10 cellular contexts compared by ENCODE assay signal in genomic region chr20:22805219-22805618, GRCh38.
DNase-seq lines count a peak whose midpoint lies in the region; ATAC-seq and TF ChIP-seq lines count a peak whose summit lies in the region.
"Had no signal": no experiment of that assay in that cellular context is flagged by ENCODE, and none has a peak within 500 bp of the region (broad histone marks: within the 10 kb centered on the region; RNA-seq: fewer than 3 reads in every experiment).

No MANE protein-coding gene starts in this region.

- CTCF ChIA-PET in SK-N-SH (lab: Yijun Ruan, JAX) (no interaction called here), MCF 10A (lab: Yijun Ruan, JAX) (interaction anchor here (0.6 kb wide), 1 partner anchor 1614 kb away, joined by 3 read pairs; no protein-coding TSS in a partner anchor)

- H3K27ac ChIP-seq in SK-N-SH (ENCODE audit: low read depth in 2 of 2, low read length in 1 of 2), result no peak overlapping the region
- no peak overlapping the region for H3K27ac ChIP-seq in aorta (ENCODE audit: low read depth in 1 of 2, low read length in 2 of 2)

- H3K9me3 Mint-ChIP-seq in MCF 10A (ENCODE audit: unreplicated experiment), result no peaks in the 10 kb centered on the region

- no peak for TF ChIP-seq RAD21 in SK-N-SH (IDR thresholded peaks at IDR 0.05; ENCODE audit: low read length)

- H3K79me2 ChIP-seq in SK-N-SH (ENCODE audit: insufficient read depth), result no peaks in the 10 kb centered on the region

- POLR2A ChIA-PET in SK-N-SH (lab: Yijun Ruan, JAX), result no interaction called here
- POLR2A ChIA-PET in MCF 10A (lab: Yijun Ruan, JAX), result interaction anchor here (0.7 to 1.8 kb wide), 4 partner anchors 9 to 29 kb away, joined by 3 to 6 read pairs (median 4); no protein-coding TSS in a partner anchor

- no peak overlapping the region for H3K4me2 ChIP-seq in SK-N-SH

- no peaks in the 10 kb centered on the region for H3K9me2 ChIP-seq in SK-N-SH

- H3K4me1 ChIP-seq in SK-N-SH (ENCODE audit: control insufficient read depth in 1 of 2, insufficient read depth in 2 of 2, low read depth in 1 of 2, low read length in 1 of 2), result no peaks in the 10 kb centered on the region
- no peaks in the 10 kb centered on the region for H3K4me1 ChIP-seq in aorta (ENCODE audit: control insufficient read depth in 1 of 2, insufficient read depth in 2 of 2, low read length in 2 of 2)

- 11% methylated on average over 4 of the region's 4 CpGs for WGBS in SK-N-SH (ENCODE audit: low lambda C conversion rate)
- WGBS in aorta, 2 donors, result 21 to 43% methylated on average over 4 of the region's 4 CpGs

- TF ChIP-seq EP300 in SK-N-SH (IDR thresholded peaks at IDR 0.05; ENCODE audit: borderline replicate concordance in 1 of 2, low read depth in 1 of 2, low read length in 1 of 2), result no peak

- H3K4me3 ChIP-seq in SK-N-SH (ENCODE audit: low read depth in 2 of 2, low read length in 1 of 2) (no peak overlapping the region), aorta (ENCODE audit: low read length in 2 of 2) (no peak overlapping the region)

- H3K9me3 ChIP-seq in SK-N-SH (no peaks in the 10 kb centered on the region), aorta (ENCODE audit: control insufficient read depth, low read length) (no peaks in the 10 kb centered on the region)

- peaks cover 10% of the 10 kb centered on the region for H3K4me1 Mint-ChIP-seq in MCF 10A (ENCODE audit: insufficient read depth, unreplicated experiment)

- no peak overlapping the region for H2AFZ ChIP-seq in SK-N-SH (ENCODE audit: low read depth)

- ATAC-seq in SK-N-SH treated with all-trans-retinoic acid at 6 μM for 48 hours, result no peak
- peak; percentile 65 for ATAC-seq in aorta (ENCODE audit: low FRiP score)
- ATAC-seq in GM18498 (IDR thresholded peaks at IDR 0.05; ENCODE audit: unreplicated experiment), result no peak

- no peak for TF ChIP-seq CTCF in SK-N-SH (IDR thresholded peaks at IDR 0.05)
- TF ChIP-seq CTCF in MCF 10A (IDR thresholded peaks at IDR 0.05; ENCODE audit: unreplicated experiment), result no peak

- no peak overlapping the region for H3K4me3 Mint-ChIP-seq in MCF 10A (ENCODE audit: unreplicated experiment)

- no peaks in the 10 kb centered on the region for H3K36me3 Mint-ChIP-seq in MCF 10A (ENCODE audit: insufficient read depth, unreplicated experiment)

- no peak overlapping the region for H3K9ac ChIP-seq in SK-N-SH

- no peaks in the 10 kb centered on the region for H3K27me3 Mint-ChIP-seq in MCF 10A (ENCODE audit: insufficient read depth, unreplicated experiment)

- H3K36me3 ChIP-seq in SK-N-SH (replicated peaks in 1 of 2; ENCODE audit: control insufficient read depth in 1 of 2, insufficient read depth in 2 of 2, low read length in 1 of 2) (no peaks in the 10 kb centered on the region), aorta (ENCODE audit: control insufficient read depth in 1 of 2, insufficient read depth in 2 of 2, low read length in 1 of 2) (no peaks in the 10 kb centered on the region)

- H4K20me1 ChIP-seq in SK-N-SH (ENCODE audit: insufficient read depth), result no peaks in the 10 kb centered on the region

- BruUV-seq in MCF 10A (replicated peaks; lab: Mats Ljungman, UMichigan), result no TSS peak

- intact Hi-C loops in MCF 10A (cut with micrococcal nuclease) (no loop called here), aorta (cut with DNase I) (loop anchor here in 1 of 2 donors (10.0 kb wide), 1 partner anchor 110 kb away; no protein-coding TSS in a partner anchor)

- H3K27me3 ChIP-seq in SK-N-SH (ENCODE audit: insufficient read depth), result no peaks in the 10 kb centered on the region; the same call in 1 of the 2 replicates
- H3K27me3 ChIP-seq in aorta (ENCODE audit: control insufficient read depth in 1 of 2, insufficient read depth in 2 of 2, low read length in 1 of 2), result no peaks in the 10 kb centered on the region

- no peak overlapping the region for H3K27ac Mint-ChIP-seq in MCF 10A (ENCODE audit: low read depth, unreplicated experiment)

- no peak for DNase-seq in SK-N-SH
- DNase-seq in MCF 10A (ENCODE audit: unreplicated experiment), result peak; percentile 80
- DNase-seq in iPS-NIHi11 (ENCODE audit: low spot score), result peak; percentile 65
- DNase-seq in aorta, result peak in 1 of 2 donors; percentile 77
- DNase-seq in HuH-7.5 (ENCODE audit: low spot score), result no peak
- no peak for DNase-seq in AML-193 (lab: John Stamatoyannopoulos, UW)
- DNase-seq: activated CD4-positive, alpha-beta T cell treated with anti-CD3 and anti-CD28 coated beads for 48 hours; NCI-H69 had no signal

- H3F3A ChIP-seq in SK-N-SH (replicated peaks; ENCODE audit: insufficient read depth), result no peaks in the 10 kb centered on the region

TF ChIP-seq in SK-N-SH, 30 proteins besides CTCF, POLR2A, EP300 and RAD21 (continues in another document):
- peak; percentile 94 for TF ChIP-seq REST (IDR thresholded peaks at IDR 0.05; ENCODE audit: low read depth, low read length)
- TF ChIP-seq USF2 (IDR thresholded peaks at IDR 0.05; ENCODE audit: borderline replicate concordance, low read depth, low read length), result no peak
- no peak for TF ChIP-seq TCF12 (IDR thresholded peaks at IDR 0.05)
- TF ChIP-seq FOSL2 (IDR thresholded peaks at IDR 0.05; ENCODE audit: borderline replicate concordance, low read depth), result no peak

TF ChIP-seq in SK-N-SH treated with all-trans-retinoic acid at 6 μM for 48 hours, 23 proteins besides CTCF, POLR2A, EP300 and RAD21:
- TF ChIP-seq BACH2 (CRISPR knock-in tag; IDR thresholded peaks at IDR 0.05; ENCODE audit: borderline replicate concordance) (no peak), GLIS3 (CRISPR knock-in tag; IDR thresholded peaks at IDR 0.05) (no peak), ZFP30 (CRISPR knock-in tag; IDR thresholded peaks at IDR 0.05) (no peak), PPARA (CRISPR knock-in tag; IDR thresholded peaks at IDR 0.05; ENCODE audit: borderline replicate concordance) (no peak), ESRRG (CRISPR knock-in tag; IDR thresholded peaks at IDR 0.05) (no peak), ZNF565 (CRISPR knock-in tag; conservative IDR thresholded peaks at IDR 0.05; ENCODE audit: low read depth) (no peak)

Comparison
In these comparisons a context has a peak if more than half of its experiments do, and no peak if none do; other contexts are left out.
1. DNase-seq: peak in MCF 10A (single experiment) and iPS-NIHi11 (single experiment); none in SK-N-SH (single experiment), HuH-7.5 (single experiment) and AML-193 (0 of 2).